ENCODE assay signal across 21 cellular contexts in the genomic region with DNA sequence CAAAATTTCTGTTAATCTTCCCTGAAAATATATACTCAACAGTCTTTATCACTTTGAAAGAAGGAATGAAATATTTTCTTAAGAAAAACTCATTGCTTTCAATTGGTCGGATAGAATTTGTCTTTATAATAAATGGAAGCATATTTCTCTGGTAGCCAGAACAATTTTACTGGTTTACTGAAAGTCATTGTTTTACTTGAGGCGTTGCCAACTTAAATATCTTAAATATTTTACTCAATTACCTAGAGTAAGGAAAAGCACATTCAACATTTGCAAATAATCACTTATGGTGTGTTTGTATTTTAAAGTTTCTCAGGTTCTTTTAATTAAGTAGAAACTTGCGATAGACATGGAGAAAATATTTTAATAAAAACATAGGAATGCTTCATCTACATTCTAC.
"Had no signal": no experiment of that assay in that cellular context is flagged by ENCODE, and none has a peak within 500 bp of the region (broad histone marks: within the 10 kb centered on the region; RNA-seq: fewer than 3 reads in every experiment).

No MANE protein-coding gene starts in this region.

- H3K4me1 ChIP-seq: esophagus muscularis mucosa, heart left ventricle, neural progenitor cell, pancreas, stomach, transverse colon had no signal

- H3K4me1 Mint-ChIP-seq: natural killer cell, neural progenitor cell had no signal

- DNase-seq: cortex of kidney; effector memory CD4-positive, alpha-beta T cell; foreskin melanocyte; heart left ventricle; hippocampal formation; kidney glomerular epithelial cell; natural killer cell; nucleus accumbens; pancreas; right cardiac atrium; small intestine; stimulated activated CD4-positive, alpha-beta T cell treated with anti-CD3 and anti-CD28 coated beads, Interleukin-12 subunit alpha, Interleukin-12 subunit beta, amount 100 ng/mL, for 4 hours; stimulated activated naive CD4-positive, alpha-beta T cell; stomach; substantia nigra; transverse colon had no signal

- H3K4me3 Mint-ChIP-seq: natural killer cell, neural progenitor cell had no signal

- H3K4me3 ChIP-seq: esophagus muscularis mucosa, heart left ventricle, neural progenitor cell, pancreas, stomach, thoracic aorta, transverse colon had no signal

- ATAC-seq: heart left ventricle, natural killer cell, pancreas, right cardiac atrium had no signal

- FAIRE-seq: pancreas, small intestine had no signal

- H3K27ac ChIP-seq: epithelial cell of prostate, esophagus muscularis mucosa, heart left ventricle, neural progenitor cell, pancreas, stomach, thoracic aorta, transverse colon had no signal

- H2AFZ ChIP-seq: neural progenitor cell had no signal

- H3K27me3 Mint-ChIP-seq: progenitor cell of endocrine pancreas had no signal

- H3K9me3 Mint-ChIP-seq: neural progenitor cell had no signal

- H3K4me2 ChIP-seq: neural progenitor cell had no signal

- H3K36me3 ChIP-seq: esophagus muscularis mucosa, heart left ventricle, neural progenitor cell, pancreas, stomach, thoracic aorta, transverse colon had no signal

- H3K9ac ChIP-seq: neural progenitor cell had no signal

- H3K27me3 ChIP-seq: esophagus muscularis mucosa, heart left ventricle, neural progenitor cell, pancreas, stomach, transverse colon had no signal

- H3K27ac Mint-ChIP-seq: natural killer cell, neural progenitor cell, progenitor cell of endocrine pancreas had no signal

- H3K9me3 ChIP-seq: esophagus muscularis mucosa, heart left ventricle, pancreas, stomach, thoracic aorta, transverse colon had no signal

- H3K36me3 Mint-ChIP-seq: natural killer cell, neural progenitor cell had no signal
